ENCODE assay signal across 1 cellular context in genomic region chr5:5351288-5352089, GRCh38.
TF ChIP-seq lines count a peak whose summit lies in the region.

No MANE protein-coding gene starts in this region.

TF ChIP-seq in HepG2, 621 proteins besides CTCF, POLR2A, EP300 and RAD21 (continued from another document and continues in another):
- TF ChIP-seq AKNA (CRISPR knock-in tag; IDR thresholded peaks at IDR 0.05; ENCODE audit: borderline replicate concordance) (no peak), MXD3 (CRISPR knock-in tag; IDR thresholded peaks at IDR 0.05) (no peak), ZNF20 (CRISPR knock-in tag; IDR thresholded peaks at IDR 0.05) (no peak), TOE1 (CRISPR knock-in tag; IDR thresholded peaks at IDR 0.05) (no peak), ZNF282 (IDR thresholded peaks at IDR 0.05; ENCODE audit: partially characterized antibody) (no peak), CBX2 (IDR thresholded peaks at IDR 0.05; ENCODE audit: low read depth, low read length) (no peak), CBX2 (CRISPR knock-in tag; IDR thresholded peaks at IDR 0.05; ENCODE audit: low read depth) (no peak), ZNF713 (CRISPR knock-in tag; IDR thresholded peaks at IDR 0.05) (no peak), ZNF672 (CRISPR knock-in tag; IDR thresholded peaks at IDR 0.05) (no peak), PBX2 (CRISPR knock-in tag; IDR thresholded peaks at IDR 0.05) (no peak), KLF11 (CRISPR knock-in tag; IDR thresholded peaks at IDR 0.05) (no peak), ZNF382 (CRISPR knock-in tag; IDR thresholded peaks at IDR 0.05; ENCODE audit: borderline replicate concordance) (no peak), PRPF4 (IDR thresholded peaks at IDR 0.05; ENCODE audit: low read depth, low read length, poor library complexity, severe bottlenecking) (no peak), ZSCAN20 (CRISPR knock-in tag; IDR thresholded peaks at IDR 0.05; ENCODE audit: borderline replicate concordance) (no peak), FOXK1 (CRISPR knock-in tag; IDR thresholded peaks at IDR 0.05; ENCODE audit: borderline replicate concordance, low read depth) (0 out of 2 replicates have a peak, but pooled peaks have one; percentile 18), NKX3-1 (CRISPR knock-in tag; IDR thresholded peaks at IDR 0.05) (no peak), XBP1 (CRISPR knock-in tag; IDR thresholded peaks at IDR 0.05) (no peak), PLRG1 (conservative IDR thresholded peaks at IDR 0.05) (no peak), KLF6 (CRISPR knock-in tag; IDR thresholded peaks at IDR 0.05) (no peak), ARID2 (CRISPR knock-in tag; IDR thresholded peaks at IDR 0.05; ENCODE audit: borderline replicate concordance) (no peak), RXRA (CRISPR knock-in tag; IDR thresholded peaks at IDR 0.05) (no peak), CERS6 (CRISPR knock-in tag; IDR thresholded peaks at IDR 0.05) (no peak), ZBTB2 (CRISPR knock-in tag; IDR thresholded peaks at IDR 0.05; ENCODE audit: low read depth) (no peak), CBX1 (IDR thresholded peaks at IDR 0.05; ENCODE audit: low read depth) (no peak), ZNF253 (CRISPR knock-in tag; IDR thresholded peaks at IDR 0.05; ENCODE audit: borderline replicate concordance) (no peak), DNMT3B (CRISPR knock-in tag; conservative IDR thresholded peaks at IDR 0.05) (no peak), STAT6 (CRISPR knock-in tag; IDR thresholded peaks at IDR 0.05; ENCODE audit: borderline replicate concordance) (no peak), ZNF597 (CRISPR knock-in tag; IDR thresholded peaks at IDR 0.05) (no peak), GFI1 (CRISPR knock-in tag; IDR thresholded peaks at IDR 0.05; ENCODE audit: borderline replicate concordance) (no peak), ZBTB7A (CRISPR knock-in tag; IDR thresholded peaks at IDR 0.05) (no peak), KLF9 (CRISPR knock-in tag; IDR thresholded peaks at IDR 0.05; ENCODE audit: low read depth) (no peak), TCF7 (IDR thresholded peaks at IDR 0.05; ENCODE audit: low read depth) (no peak), SUZ12 (IDR thresholded peaks at IDR 0.05; ENCODE audit: low read depth, low read length) (no peak), ZNF572 (CRISPR knock-in tag; IDR thresholded peaks at IDR 0.05) (no peak), ZBTB1 (CRISPR knock-in tag; IDR thresholded peaks at IDR 0.05; ENCODE audit: borderline replicate concordance) (no peak), ZNF589 (CRISPR knock-in tag; conservative IDR thresholded peaks at IDR 0.05) (no peak), TOPORS (CRISPR knock-in tag; IDR thresholded peaks at IDR 0.05) (no peak), ZNF432 (CRISPR knock-in tag; IDR thresholded peaks at IDR 0.05; ENCODE audit: borderline replicate concordance) (no peak), SNAPC4 (CRISPR knock-in tag; IDR thresholded peaks at IDR 0.05) (no peak), ZNF446 (CRISPR knock-in tag; IDR thresholded peaks at IDR 0.05) (no peak), ZNF776 (CRISPR knock-in tag; IDR thresholded peaks at IDR 0.05) (no peak), KAT8 (CRISPR knock-in tag; IDR thresholded peaks at IDR 0.05) (peak; percentile 20; the same call in 1 of the 2 replicates), LBX2 (CRISPR knock-in tag; IDR thresholded peaks at IDR 0.05; ENCODE audit: borderline replicate concordance) (no peak), MED13 (CRISPR knock-in tag; IDR thresholded peaks at IDR 0.05) (no peak), TFDP1 (CRISPR knock-in tag; IDR thresholded peaks at IDR 0.05; ENCODE audit: borderline replicate concordance) (peak; percentile 28; the same call in 1 of the 2 replicates), CBFB (CRISPR knock-in tag; IDR thresholded peaks at IDR 0.05) (no peak)
